Comparison of ENCODE assay signal across 8 cellular contexts in the genomic region with DNA sequence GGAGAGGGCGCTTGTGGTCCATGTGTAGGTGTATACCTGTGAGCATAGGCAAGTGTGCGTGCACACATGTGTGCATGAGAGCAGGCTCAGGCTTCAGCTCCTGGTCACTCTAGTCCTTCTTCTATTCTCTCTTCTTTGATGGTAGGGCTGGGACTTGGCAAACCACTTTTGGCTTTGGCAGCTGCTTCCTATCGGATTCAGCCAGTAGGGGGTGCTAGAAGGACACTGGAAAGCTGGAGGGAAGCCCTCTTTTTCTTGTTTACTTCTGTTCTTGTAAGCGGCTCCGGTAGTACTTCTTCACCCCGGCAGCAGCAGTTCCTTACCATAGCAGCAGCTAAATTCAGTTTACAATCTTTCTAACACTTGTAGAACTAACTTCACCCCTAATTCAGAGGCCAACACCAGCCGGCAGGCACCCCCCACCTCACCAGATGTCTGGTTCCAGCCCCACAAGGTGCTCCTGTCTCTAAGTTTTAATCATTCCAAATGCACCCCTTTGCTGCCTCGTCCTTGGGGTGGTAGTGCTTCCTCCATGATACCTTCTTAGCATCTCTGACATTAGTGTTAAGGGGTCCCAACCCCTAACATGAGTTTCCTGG. TPM values are rescaled to one million over a fixed set of nuclear protein-coding genes. Genes with fewer than 3 reads are reported as not detected.
DNase-seq lines count a peak whose midpoint lies in the region; ATAC-seq, FAIRE-seq and TF ChIP-seq lines count a peak whose summit lies in the region.

No MANE protein-coding gene starts in this region.

- POLR2A ChIA-PET in endothelial cell of umbilical vein (lab: Charles Lee): interaction anchor here (1.1 kb wide), 1 partner anchor 777 kb away, joined by 4 read pairs; no protein-coding TSS in a partner anchor

- TF ChIP-seq POLR2A in heart left ventricle (IDR thresholded peaks at IDR 0.05) (no peak), endothelial cell of umbilical vein (IDR thresholded peaks at IDR 0.05; ENCODE audit: low read depth, low read length) (no peak)

- no peaks in the 10 kb centered on the region for H3K9me1 ChIP-seq in endothelial cell of umbilical vein (replicated peaks; ENCODE audit: control insufficient read depth, extremely low read depth, insufficient read depth, low read length)

- dilution Hi-C loops in endothelial cell of umbilical vein (cut with MboI; ENCODE audit: extremely low pct_ligation_motif_present, low sequenced_read_pairs): no loop called here

- TF ChIP-seq CTCF in heart left ventricle (IDR thresholded peaks at IDR 0.05) (peak; percentile 22 to 64 (median 49)), endothelial cell of umbilical vein (IDR thresholded peaks at IDR 0.05; ENCODE audit: extremely low read depth in 1 of 2, insufficient read depth in 1 of 2, low read depth in 1 of 2, low read length in 2 of 2) (peak; percentile 53 to 55), osteoblast (IDR thresholded peaks at IDR 0.05; ENCODE audit: extremely low read depth, low read depth, low read length) (peak; percentile 61)

- H2AFZ ChIP-seq in endothelial cell of umbilical vein (ENCODE audit: low read depth, low read length): no peak overlapping the region
- no peak overlapping the region for H2AFZ ChIP-seq in osteoblast (ENCODE audit: low read length)

- no peaks in the 10 kb centered on the region for H3K27me3 ChIP-seq in heart left ventricle
- peaks cover 0 to 2% of the 10 kb centered on the region in 2 experiments for H3K27me3 ChIP-seq in endothelial cell of umbilical vein (ENCODE audit: control insufficient read depth in 2 of 2, insufficient read depth in 2 of 2, low read length in 2 of 2)
- H3K27me3 ChIP-seq in osteoblast (ENCODE audit: insufficient read depth, low read length): no peaks in the 10 kb centered on the region

- no TSS peak for BruUV-seq in endothelial cell of umbilical vein (replicated peaks; lab: Mats Ljungman, UMichigan)

- no peak overlapping the region for H3K4me3 ChIP-seq in heart left ventricle
- H3K4me3 ChIP-seq in endothelial cell of umbilical vein (replicated peaks in 1 of 3; ENCODE audit: insufficient read depth in 1 of 3, low read depth in 1 of 3, low read length in 3 of 3): no peak overlapping the region
- no peak overlapping the region for H3K4me3 ChIP-seq in osteoblast (ENCODE audit: insufficient read depth, low read length)

- ATAC-seq in heart left ventricle (no peak), GM21619 (IDR thresholded peaks at IDR 0.05; ENCODE audit: unreplicated experiment) (no peak), GM18519 (IDR thresholded peaks at IDR 0.05; ENCODE audit: low FRiP score, unreplicated experiment) (no peak)

- no peak for DNase-seq in heart left ventricle
- DNase-seq in cardiac septum (ENCODE audit: low spot score): no peak
- DNase-seq in NCI-H446 treated with DMSO at 0.1 percent for 48 hours (lab: John Stamatoyannopoulos, UW): peak; percentile 14
- peak; percentile 42 for DNase-seq in activated CD4-positive, alpha-beta T cell treated with anti-CD3 and anti-CD28 coated beads, Interleukin-2, amount 50 U/mL, for 1 hour
- DNase-seq in endothelial cell of umbilical vein (ENCODE audit: low read depth, low spot score): peak; percentile 42
- DNase-seq in osteoblast (ENCODE audit: insufficient read length, low spot score, missing footprints): peak; percentile 77

- H3K36me3 ChIP-seq in heart left ventricle: no peaks in the 10 kb centered on the region
- no peaks in the 10 kb centered on the region for H3K36me3 ChIP-seq in endothelial cell of umbilical vein (ENCODE audit: control insufficient read depth in 2 of 2, extremely low read depth in 1 of 2, insufficient read depth in 2 of 2, low read length in 2 of 2)
- H3K36me3 ChIP-seq in osteoblast (ENCODE audit: insufficient read depth, low read length): no peaks in the 10 kb centered on the region

- no peaks in the 10 kb centered on the region for H4K20me1 ChIP-seq in endothelial cell of umbilical vein (replicated peaks; ENCODE audit: control insufficient read depth, extremely low read depth, insufficient read depth, low read length)
- H4K20me1 ChIP-seq in osteoblast (ENCODE audit: insufficient read depth, low read length): no peaks in the 10 kb centered on the region

- intact Hi-C loops in heart left ventricle (cut with DNase I) (loop anchor here in 9 of 10 donors (2.0 to 10.0 kb wide), 16 partner anchors 89 to 783 kb away; a partner anchor contains a TSS), cardiac septum (cut with DNase I) (loop anchor here (10.0 kb wide), 2 partner anchors 623 to 773 kb away; a partner anchor contains a TSS), endothelial cell of umbilical vein (cut with micrococcal nuclease) (loop anchor here (1.0 to 2.0 kb wide), 3 partner anchors 43 to 537 kb away; a partner anchor contains a TSS)

- CTCF ChIA-PET in endothelial cell of umbilical vein (lab: Charles Lee): interaction anchor here (0.6 to 7.2 kb wide), 24 partner anchors 8 to 776 kb away, joined by 3 to 198 read pairs (median 8); a partner anchor contains a TSS

- H3K27ac ChIP-seq in heart left ventricle: no peak overlapping the region
- H3K27ac ChIP-seq in endothelial cell of umbilical vein (ENCODE audit: insufficient read depth, low read depth, low read length): no peak overlapping the region
- no peak overlapping the region for H3K27ac ChIP-seq in osteoblast (ENCODE audit: low read depth, low read length)

- H3K4me1 ChIP-seq in heart left ventricle: peaks cover 0 to 26% (median 12%) of the 10 kb centered on the region in 12 donors
- no peaks in the 10 kb centered on the region for H3K4me1 ChIP-seq in endothelial cell of umbilical vein (ENCODE audit: control insufficient read depth, extremely low read depth, insufficient read depth, low read length)
- H3K4me1 ChIP-seq in osteoblast (ENCODE audit: insufficient read depth, low read length): peaks cover 11% of the 10 kb centered on the region

- H3K79me2 ChIP-seq in endothelial cell of umbilical vein (ENCODE audit: control insufficient read depth, insufficient read depth, low read length): no peaks in the 10 kb centered on the region
- H3K79me2 ChIP-seq in osteoblast (ENCODE audit: insufficient read depth, low read length): no peaks in the 10 kb centered on the region

- H3K4me2 ChIP-seq in endothelial cell of umbilical vein (ENCODE audit: insufficient read depth, low read length) (no peak overlapping the region), osteoblast (ENCODE audit: insufficient read depth, low read length) (no peak overlapping the region)

- 53 to 59% (median 57%) methylated on average over 8 of the region's 8 CpGs for WGBS in heart left ventricle, 4 donors

- no peak overlapping the region for H3K9ac ChIP-seq in endothelial cell of umbilical vein (replicated peaks; ENCODE audit: extremely low read depth, insufficient read depth, low read length)

- peak; percentile 49 for FAIRE-seq in endothelial cell of umbilical vein (lab: Jason Lieb, UNC)

- H3K9me3 ChIP-seq in heart left ventricle: peaks cover 0 to 7% (median 0%) of the 10 kb centered on the region in 12 donors
- no peaks in the 10 kb centered on the region for H3K9me3 ChIP-seq in endothelial cell of umbilical vein (replicated peaks; ENCODE audit: control insufficient read depth, insufficient read depth, low read length)
- peaks cover 5% of the 10 kb centered on the region for H3K9me3 ChIP-seq in osteoblast (ENCODE audit: low read depth, low read length)

TF ChIP-seq in endothelial cell of umbilical vein, 7 proteins besides CTCF, POLR2A, EP300 and RAD21:
- TF ChIP-seq MYC (IDR thresholded peaks at IDR 0.05; ENCODE audit: low read depth, low read length): no peak
- no peak for TF ChIP-seq JUN (IDR thresholded peaks at IDR 0.05; ENCODE audit: borderline replicate concordance, insufficient read depth, insufficient read length, low read depth)
- TF ChIP-seq FOS (IDR thresholded peaks at IDR 0.05; ENCODE audit: borderline replicate concordance, insufficient read depth, low read length): no peak
- TF ChIP-seq GATA2 (IDR thresholded peaks at IDR 0.05; ENCODE audit: insufficient read depth, insufficient read length, low read depth, low read length): no peak
- TF ChIP-seq, protein P1, sequence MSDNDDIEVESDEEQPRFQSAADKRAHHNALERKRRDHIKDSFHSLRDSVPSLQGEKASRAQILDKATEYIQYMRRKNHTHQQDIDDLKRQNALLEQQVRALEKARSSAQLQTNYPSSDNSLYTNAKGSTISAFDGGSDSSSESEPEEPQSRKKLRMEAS (IDR thresholded peaks at IDR 0.05; ENCODE audit: insufficient read depth, insufficient read length): no peak
- TF ChIP-seq EZH2 (IDR thresholded peaks at IDR 0.05; ENCODE audit: borderline replicate concordance, low read depth, low read length, severe bottlenecking): no peak
- TF ChIP-seq POLR2AphosphoS5 (IDR thresholded peaks at IDR 0.05; ENCODE audit: insufficient read depth, low read depth, low read length): no peak

RNA-seq across cellular contexts. Expression of a gene that starts 25.1 kb away (rescaled TPM):
- total RNA-seq in heart left ventricle: 100 to 1,000 TPM in 7 of 9 donors, 10 to 100 TPM in 2; 84.2 to 174 (median 105) TPM
- polyA plus RNA-seq in heart left ventricle: 100 to 1,000 TPM in 1 of 2 donors, 10 to 100 TPM in 1; 69.8 to 170 TPM
- total RNA-seq in cardiac septum: 116 TPM
- total RNA-seq in endothelial cell of umbilical vein: 20.5 and 23.0 TPM in 2 replicates
- 19.8 and 21.6 TPM in 2 replicates for polyA plus RNA-seq in endothelial cell of umbilical vein
- polyA plus RNA-seq in endothelial cell of umbilical vein (2011; cell fraction: cytosol; rRNA removed): 20.8 and 21.8 TPM in 2 replicates
- 5.4 and 5.9 TPM in 2 replicates for polyA plus RNA-seq in endothelial cell of umbilical vein (2011; cell fraction: nucleus; rRNA removed)
- polyA plus RNA-seq in endothelial cell of umbilical vein (2012): 22.0 and 28.3 TPM in 2 replicates
- polyA minus RNA-seq in endothelial cell of umbilical vein: 8.3 and 9.5 TPM in 2 replicates
- polyA minus RNA-seq in endothelial cell of umbilical vein (2011; cell fraction: cytosol; rRNA and poly(A)+ RNA removed): 13.5 TPM
- 0.82 and 1.1 TPM in 2 replicates for polyA minus RNA-seq in endothelial cell of umbilical vein (2011; cell fraction: nucleus; rRNA and poly(A)+ RNA removed)
- total RNA-seq in osteoblast: 33.7 and 35.4 TPM in 2 replicates

RNA-seq across cellular contexts. Expression of a gene that starts 43.2 kb away (rescaled TPM):
- 1 to 10 TPM; 2.1 to 7.9 (median 3.1) TPM for total RNA-seq in heart left ventricle
- 1 to 10 TPM; 1.8 to 6.2 TPM for polyA plus RNA-seq in heart left ventricle
- 1.8 TPM for total RNA-seq in cardiac septum
- total RNA-seq in endothelial cell of umbilical vein: 18.4 and 21.0 TPM in 2 replicates
- 22.3 and 27.0 TPM in 2 replicates for polyA plus RNA-seq in endothelial cell of umbilical vein
- polyA plus RNA-seq in endothelial cell of umbilical vein (2011; cell fraction: cytosol; rRNA removed): 20.3 and 21.1 TPM in 2 replicates
- polyA plus RNA-seq in endothelial cell of umbilical vein (2011; cell fraction: nucleus; rRNA removed): 13.5 and 15.3 TPM in 2 replicates
- polyA plus RNA-seq in endothelial cell of umbilical vein (2012): 12.6 and 15.4 TPM in 2 replicates
- 27.0 and 35.5 TPM in 2 replicates for polyA minus RNA-seq in endothelial cell of umbilical vein
- polyA minus RNA-seq in endothelial cell of umbilical vein (2011; cell fraction: cytosol; rRNA and poly(A)+ RNA removed): 10.3 TPM
- 9.9 and 12.6 TPM in 2 replicates for polyA minus RNA-seq in endothelial cell of umbilical vein (2011; cell fraction: nucleus; rRNA and poly(A)+ RNA removed)
- 6.5 and 7.1 TPM in 2 replicates for total RNA-seq in osteoblast

Comparison
In these comparisons a context has a peak if more than half of its experiments do, and no peak if none do; other contexts are left out.
1. DNase-seq: peak in NCI-H446 treated with DMSO at 0.1 percent for 48 hours (single experiment), activated CD4-positive, alpha-beta T cell treated with anti-CD3 and anti-CD28 coated beads, Interleukin-2, amount 50 U/mL, for 1 hour (single experiment), endothelial cell of umbilical vein (single experiment) and osteoblast (single experiment); none in heart left ventricle (0 of 5) and cardiac septum (single experiment).
2. Peak in every context shown above with its lines, with median percentiles within 50 percentile points of each other: CTCF ChIP-seq.